22 cellular contexts compared by ENCODE assay signal in genomic region chr16:88428616-88429386, GRCh38. TPM values are rescaled to one million over a fixed set of nuclear protein-coding genes. Genes with fewer than 3 reads are reported as not detected.
DNase-seq lines count a peak whose midpoint lies in the region; ATAC-seq and TF ChIP-seq lines count a peak whose summit lies in the region.
"Had no signal": no experiment of that assay in that cellular context is flagged by ENCODE, and none has a peak within 500 bp of the region (broad histone marks: within the 10 kb centered on the region; RNA-seq: fewer than 3 reads in every experiment).

No MANE protein-coding gene starts in this region.

- no peak for DNase-seq in natural killer cell
- no peak for DNase-seq in natural killer cell treated with Interleukin-12 subunit alpha and Interleukin-12 subunit beta and Interleukin-15 and Interleukin-18, amount 100 ng/mL, for 72 hours (ENCODE audit: low spot score)
- DNase-seq in WTC11 (ENCODE audit: low spot score), result no peak
- DNase-seq in immature natural killer cell, result no peak
- DNase-seq in iPS-NIHi11 (ENCODE audit: low spot score), result no peak
- DNase-seq in NOMO-1 treated with DMSO at 0.1 percent for 48 hours (lab: John Stamatoyannopoulos, UW; ENCODE audit: unreplicated experiment), result no peak
- DNase-seq in NCI-H1436 (lab: John Stamatoyannopoulos, UW), result no peak
- DNase-seq: activated naive CD8-positive, alpha-beta T cell treated with anti-CD3 and anti-CD28 coated beads, Interleukin-2, amount 50 U/mL, for 24 hours; COR-L47; dermis blood vessel endothelial cell; foreskin melanocyte; Kasumi-1; mesenchymal stem cell; NCI-H1417; NCI-H2171; Peyer's patch; psoas muscle; T1000 had no signal

- H3K9me3 Mint-ChIP-seq in natural killer cell (no peaks in the 10 kb centered on the region), WTC11 (no peaks in the 10 kb centered on the region), immature natural killer cell (no peaks in the 10 kb centered on the region)
- H3K9me3 Mint-ChIP-seq in natural killer cell treated with Interleukin-12 subunit alpha and Interleukin-12 subunit beta and Interleukin-15 and Interleukin-18, amount 100 ng/mL, for 72 hours, result no peaks in the 10 kb centered on the region
- H3K9me3 Mint-ChIP-seq: activated naive CD8-positive, alpha-beta T cell treated with anti-CD3 and anti-CD28 coated beads, Interleukin-2, amount 50 U/mL, for 24 hours; activated T-helper 1 cell treated with anti-CD3 and anti-CD28 coated beads, Interleukin-12 subunit alpha, Interleukin-12 subunit beta, Interleukin-2, Interleukin-4 antibody, amounts not matched to agents 30 ng/mL and 10 ng/mL and 1 ng/mL, durations not matched to agents 14 hours and 24 hours and 36 hours; neural crest cell had no signal

- H3K4me1 Mint-ChIP-seq in natural killer cell (peaks cover 0 to 26% of the 10 kb centered on the region in 2 donors), WTC11 (no peaks in the 10 kb centered on the region), immature natural killer cell (peaks cover 14 to 21% of the 10 kb centered on the region in 2 donors)
- peaks cover 0 to 6% of the 10 kb centered on the region in 2 donors for H3K4me1 Mint-ChIP-seq in natural killer cell treated with Interleukin-12 subunit alpha and Interleukin-12 subunit beta and Interleukin-15 and Interleukin-18, amount 100 ng/mL, for 72 hours (ENCODE audit: low read depth in 2 of 2)
- H3K4me1 Mint-ChIP-seq: neural crest cell had no signal

- intact Hi-C loops in natural killer cell (cut with micrococcal nuclease), result no loop called here

- no peak overlapping the region for H3K27ac Mint-ChIP-seq in natural killer cell
- H3K27ac Mint-ChIP-seq in natural killer cell treated with Interleukin-12 subunit alpha and Interleukin-12 subunit beta and Interleukin-15 and Interleukin-18, amount 100 ng/mL, for 72 hours, result no peak overlapping the region
- H3K27ac Mint-ChIP-seq in WTC11, result no peak overlapping the region
- H3K27ac Mint-ChIP-seq in immature natural killer cell, result peak overlapping the region in 2 of 6 donors; percentile 30 to 40
- H3K27ac Mint-ChIP-seq: activated naive CD8-positive, alpha-beta T cell treated with anti-CD3 and anti-CD28 coated beads, Interleukin-2, amount 50 U/mL, for 24 hours; activated T-helper 1 cell treated with anti-CD3 and anti-CD28 coated beads, Interleukin-12 subunit alpha, Interleukin-12 subunit beta, Interleukin-2, Interleukin-4 antibody, amounts not matched to agents 30 ng/mL and 10 ng/mL and 1 ng/mL, durations not matched to agents 14 hours and 24 hours and 36 hours had no signal

- no peak for TF ChIP-seq CTCF in natural killer cell (IDR thresholded peaks at IDR 0.05)
- TF ChIP-seq CTCF in WTC11 (IDR thresholded peaks at IDR 0.05), result peak; percentile 14; the same call in 1 of the 2 replicates

- H3K4me3 Mint-ChIP-seq in natural killer cell, result peak overlapping the region; percentile 47
- H3K4me3 Mint-ChIP-seq in natural killer cell treated with Interleukin-12 subunit alpha and Interleukin-12 subunit beta and Interleukin-15 and Interleukin-18, amount 100 ng/mL, for 72 hours, result no peak overlapping the region
- no peak overlapping the region for H3K4me3 Mint-ChIP-seq in WTC11
- peak overlapping the region in 4 of 5 donors; percentile 4 to 49 (median 26) for H3K4me3 Mint-ChIP-seq in immature natural killer cell
- H3K4me3 Mint-ChIP-seq: neural crest cell had no signal

- POLR2A ChIA-PET in WTC11 (lab: Charles Lee), result no interaction called here

- H3K27me3 Mint-ChIP-seq in natural killer cell (ENCODE audit: low read depth in 2 of 2), result no peaks in the 10 kb centered on the region
- no peaks in the 10 kb centered on the region for H3K27me3 Mint-ChIP-seq in natural killer cell treated with Interleukin-12 subunit alpha and Interleukin-12 subunit beta and Interleukin-15 and Interleukin-18, amount 100 ng/mL, for 72 hours
- peaks cover 18% of the 10 kb centered on the region for H3K27me3 Mint-ChIP-seq in WTC11 (ENCODE audit: low read depth)
- no peaks in the 10 kb centered on the region for H3K27me3 Mint-ChIP-seq in immature natural killer cell (ENCODE audit: low read depth in 3 of 3)
- H3K27me3 Mint-ChIP-seq: activated naive CD8-positive, alpha-beta T cell treated with anti-CD3 and anti-CD28 coated beads, Interleukin-2, amount 50 U/mL, for 24 hours had no signal

- CTCF ChIA-PET in WTC11 (lab: Charles Lee), result interaction anchor here (1.2 to 4.8 kb wide), 4 partner anchors 7 to 23 kb away, joined by 3 to 30 read pairs (median 6); no protein-coding TSS in a partner anchor

- no peaks in the 10 kb centered on the region for H3K36me3 Mint-ChIP-seq in natural killer cell
- no peaks in the 10 kb centered on the region for H3K36me3 Mint-ChIP-seq in natural killer cell treated with Interleukin-12 subunit alpha and Interleukin-12 subunit beta and Interleukin-15 and Interleukin-18, amount 100 ng/mL, for 72 hours
- no peaks in the 10 kb centered on the region for H3K36me3 Mint-ChIP-seq in WTC11
- no peaks in the 10 kb centered on the region for H3K36me3 Mint-ChIP-seq in immature natural killer cell

- no peak for ATAC-seq in natural killer cell
- no peak for ATAC-seq in natural killer cell treated with Interleukin-12 subunit alpha and Interleukin-12 subunit beta and Interleukin-15 and Interleukin-18, amount 100 ng/mL, for 72 hours
- ATAC-seq in WTC11, result no peak
- ATAC-seq in GM21529 (IDR thresholded peaks at IDR 0.05; ENCODE audit: unreplicated experiment), result no peak
- ATAC-seq: activated CD4-positive, CD25-positive, alpha-beta regulatory T cell treated with anti-CD3 and anti-CD28 coated beads, Interleukin-2, amount 50 U/mL, for 24 hours; activated naive CD8-positive, alpha-beta T cell treated with anti-CD3 and anti-CD28 coated beads, Interleukin-2, amount 50 U/mL, for 24 hours; psoas muscle had no signal

TF ChIP-seq in WTC11, 78 proteins besides CTCF, POLR2A, EP300 and RAD21:
- TF ChIP-seq ZBTB21 (CRISPR knock-in tag; IDR thresholded peaks at IDR 0.05; ENCODE audit: borderline replicate concordance), result no peak
- no peak for TF ChIP-seq FOXJ3 (CRISPR knock-in tag; IDR thresholded peaks at IDR 0.05; ENCODE audit: borderline replicate concordance)
- no peak for TF ChIP-seq TEAD4 (CRISPR knock-in tag; IDR thresholded peaks at IDR 0.05)
- no peak for TF ChIP-seq NFATC4 (CRISPR knock-in tag; IDR thresholded peaks at IDR 0.05)
- no peak for TF ChIP-seq SMAD4 (CRISPR knock-in tag; IDR thresholded peaks at IDR 0.05)
- no peak for TF ChIP-seq ZNF416 (CRISPR knock-in tag; IDR thresholded peaks at IDR 0.05)
- TF ChIP-seq EMX1 (CRISPR knock-in tag; IDR thresholded peaks at IDR 0.05), result no peak
- TF ChIP-seq GTF2I (CRISPR knock-in tag; conservative IDR thresholded peaks at IDR 0.05), result no peak
- TF ChIP-seq E2F1 (CRISPR knock-in tag; IDR thresholded peaks at IDR 0.05), result no peak
TF ChIP-seq in WTC11: peak in this region for 0.

RNA-seq across cellular contexts. Expression of gene ZFPM1, which starts 24.3 kb away (rescaled TPM):
- total RNA-seq in natural killer cell, result 10 to 100 TPM; 56.3 to 71.0 (median 64.6) TPM
- 10 to 100 TPM; 23.5 to 24.5 TPM for total RNA-seq in natural killer cell treated with Interleukin-12 subunit alpha and Interleukin-12 subunit beta and Interleukin-15 and Interleukin-18, amount 100 ng/mL, for 72 hours
- total RNA-seq in WTC11 (2021), result 8.1 to 9.3 TPM (median 8.5 TPM) in 3 replicates
- polyA plus RNA-seq in immature natural killer cell, result under 1 TPM in 2 of 3 donors, not detected in 1; 0.14 to 0.75 TPM

RNA-seq across cellular contexts. Expression of gene ZNF469, which starts 46.0 kb away (rescaled TPM):
- total RNA-seq in natural killer cell (1 to 10 TPM; 4.5 to 5.8 (median 4.9) TPM), WTC11 (2021) (1.8 to 3.2 TPM (median 2.4 TPM) in 3 replicates)
- total RNA-seq in natural killer cell treated with Interleukin-12 subunit alpha and Interleukin-12 subunit beta and Interleukin-15 and Interleukin-18, amount 100 ng/mL, for 72 hours, result 1 to 10 TPM; 3.0 to 6.1 TPM
- under 1 TPM in 2 of 3 donors, not detected in 1; 0.11 to 0.65 TPM for polyA plus RNA-seq in immature natural killer cell

Comparison
In these comparisons a context has a peak if more than half of its experiments do, and no peak if none do; other contexts are left out.
1. H3K4me3 Mint-ChIP-seq: peak in natural killer cell (single experiment) and immature natural killer cell (4 of 5); none in natural killer cell treated with Interleukin-12 subunit alpha and Interleukin-12 subunit beta and Interleukin-15 and Interleukin-18, amount 100 ng/mL, for 72 hours (single experiment) and WTC11 (single experiment).